In genomic region chr2:157501026-157501425, GRCh38 we compare ENCODE assay signal across 23 cellular contexts. TPM values are rescaled to one million over a fixed set of nuclear protein-coding genes. Genes with fewer than 3 reads are reported as not detected.
DNase-seq lines count a peak whose midpoint lies in the region; ATAC-seq and TF ChIP-seq lines count a peak whose summit lies in the region.
"Had no signal": no experiment of that assay in that cellular context is flagged by ENCODE, and none has a peak within 500 bp of the region (broad histone marks: within the 10 kb centered on the region; RNA-seq: fewer than 3 reads in every experiment).

No MANE protein-coding gene starts in this region.

- peak overlapping the region; percentile 35 for H3K27ac Mint-ChIP-seq in activated naive CD8-positive, alpha-beta T cell
- H3K27ac Mint-ChIP-seq in activated naive CD8-positive, alpha-beta T cell treated with anti-CD3 and anti-CD28 coated beads, Interleukin-2, amount 50 U/mL, for 24 hours = no peak overlapping the region
- H3K27ac Mint-ChIP-seq in activated CD8-positive, alpha-beta T cell treated with anti-CD3 and anti-CD28 coated beads for 36 hours = peak overlapping the region; percentile 37
- H3K27ac Mint-ChIP-seq in stimulated activated memory B cell treated with anti-CD40 and anti-IgM and Interleukin-4, amounts not matched to agents 10 μg/mL and 1 μg/mL and 100 μg/mL, for 72 hours = peak overlapping the region; percentile 36
- H3K27ac Mint-ChIP-seq: CD4-positive, alpha-beta memory T cell; neural progenitor cell had no signal

- H3K9me3 Mint-ChIP-seq in activated naive CD8-positive, alpha-beta T cell (ENCODE audit: low read depth) = no peaks in the 10 kb centered on the region
- peaks cover 7% of the 10 kb centered on the region for H3K9me3 Mint-ChIP-seq in activated naive CD8-positive, alpha-beta T cell treated with anti-CD3 and anti-CD28 coated beads, Interleukin-2, amount 50 U/mL, for 24 hours
- peaks cover 8% of the 10 kb centered on the region for H3K9me3 Mint-ChIP-seq in activated CD8-positive, alpha-beta T cell treated with anti-CD3 and anti-CD28 coated beads for 36 hours
- no peaks in the 10 kb centered on the region for H3K9me3 Mint-ChIP-seq in stimulated activated memory B cell treated with anti-CD40 and anti-IgM and Interleukin-4, amounts not matched to agents 10 μg/mL and 1 μg/mL and 100 μg/mL, for 72 hours
- H3K9me3 Mint-ChIP-seq: neural progenitor cell had no signal

- no peak overlapping the region for H3K4me3 Mint-ChIP-seq in activated naive CD8-positive, alpha-beta T cell
- H3K4me3 Mint-ChIP-seq in activated naive CD8-positive, alpha-beta T cell treated with anti-CD3 and anti-CD28 coated beads, Interleukin-2, amount 50 U/mL, for 24 hours = no peak overlapping the region
- H3K4me3 Mint-ChIP-seq in activated CD8-positive, alpha-beta T cell treated with anti-CD3 and anti-CD28 coated beads for 36 hours = no peak overlapping the region
- H3K4me3 Mint-ChIP-seq in stimulated activated memory B cell treated with anti-CD40 and anti-IgM and Interleukin-4, amounts not matched to agents 10 μg/mL and 1 μg/mL and 100 μg/mL, for 72 hours = no peak overlapping the region
- H3K4me3 Mint-ChIP-seq: CD4-positive, alpha-beta memory T cell; neural progenitor cell had no signal

- intact Hi-C loops in activated CD8-positive, alpha-beta T cell treated with anti-CD3 and anti-CD28 coated beads for 36 hours (cut with micrococcal nuclease) = no loop called here

- CTCF ChIA-PET in activated CD8-positive, alpha-beta T cell treated with anti-CD3 and anti-CD28 coated beads for 36 hours (lab: Charles Lee) = interaction anchor here (0.6 to 1.1 kb wide), 2 partner anchors 199 to 407 kb away, joined by 3 to 4 read pairs; no protein-coding TSS in a partner anchor

- DNase-seq in activated naive CD8-positive, alpha-beta T cell treated with anti-CD3 and anti-CD28 coated beads, Interleukin-2, amount 50 U/mL, for 24 hours = no peak
- DNase-seq in Kasumi-1 (lab: John Stamatoyannopoulos, UW) (peak; percentile 24 to 45), GM03348 (ENCODE audit: low spot score) (no peak), GDM1 (lab: John Stamatoyannopoulos, UW) (no peak), A172 (ENCODE audit: low spot score) (no peak)
- DNase-seq in activated CD8-positive, alpha-beta T cell treated with anti-CD3 and anti-CD28 coated beads for 36 hours = no peak
- DNase-seq: body of pancreas; CD4-positive, alpha-beta memory T cell; effector CD8-positive, alpha-beta T cell; foreskin melanocyte; GM23248; hypothalamus; left ventricle myocardium superior; midbrain; NCI-H1417 treated with DMSO at 0.1 percent for 48 hours; NCI-H2107; NCI-H446 treated with DMSO at 0.1 percent for 48 hours; NK-92 treated with Interleukin-12 subunit alpha and Interleukin-12 subunit beta, amount 100 ng/mL, for 24 hours; T1000 had no signal

- POLR2A ChIA-PET in activated CD8-positive, alpha-beta T cell treated with anti-CD3 and anti-CD28 coated beads for 36 hours (lab: Charles Lee) = no interaction called here

- H3K27me3 Mint-ChIP-seq in activated naive CD8-positive, alpha-beta T cell = no peaks in the 10 kb centered on the region
- H3K27me3 Mint-ChIP-seq in activated naive CD8-positive, alpha-beta T cell treated with anti-CD3 and anti-CD28 coated beads, Interleukin-2, amount 50 U/mL, for 24 hours = no peaks in the 10 kb centered on the region
- H3K27me3 Mint-ChIP-seq in activated CD8-positive, alpha-beta T cell treated with anti-CD3 and anti-CD28 coated beads for 36 hours = peaks cover 7% of the 10 kb centered on the region
- H3K27me3 Mint-ChIP-seq in stimulated activated memory B cell treated with anti-CD40 and anti-IgM and Interleukin-4, amounts not matched to agents 10 μg/mL and 1 μg/mL and 100 μg/mL, for 72 hours = no peaks in the 10 kb centered on the region

- no peak for ATAC-seq in activated naive CD8-positive, alpha-beta T cell treated with anti-CD3 and anti-CD28 coated beads, Interleukin-2, amount 50 U/mL, for 24 hours
- peak; percentile 45 for ATAC-seq in activated CD8-positive, alpha-beta T cell treated with anti-CD3 and anti-CD28 coated beads for 36 hours
- no peak for ATAC-seq in stimulated activated memory B cell treated with anti-CD40 and anti-IgM and Interleukin-4, amounts not matched to agents 10 μg/mL and 1 μg/mL and 100 μg/mL, for 72 hours
- ATAC-seq: activated CD4-positive, CD25-positive, alpha-beta regulatory T cell treated with anti-CD3 and anti-CD28 coated beads, Interleukin-2, amount 50 U/mL, for 24 hours; body of pancreas; left ventricle myocardium superior had no signal

- TF ChIP-seq CTCF in activated CD8-positive, alpha-beta T cell treated with anti-CD3 and anti-CD28 coated beads for 36 hours (IDR thresholded peaks at IDR 0.05) = no peak

- peaks cover 9% of the 10 kb centered on the region for H3K36me3 Mint-ChIP-seq in activated naive CD8-positive, alpha-beta T cell
- no peaks in the 10 kb centered on the region for H3K36me3 Mint-ChIP-seq in activated naive CD8-positive, alpha-beta T cell treated with anti-CD3 and anti-CD28 coated beads, Interleukin-2, amount 50 U/mL, for 24 hours (ENCODE audit: low read depth)
- peaks cover 5% of the 10 kb centered on the region for H3K36me3 Mint-ChIP-seq in activated CD8-positive, alpha-beta T cell treated with anti-CD3 and anti-CD28 coated beads for 36 hours (ENCODE audit: low read depth)
- H3K36me3 Mint-ChIP-seq in stimulated activated memory B cell treated with anti-CD40 and anti-IgM and Interleukin-4, amounts not matched to agents 10 μg/mL and 1 μg/mL and 100 μg/mL, for 72 hours = no peaks in the 10 kb centered on the region
- H3K36me3 Mint-ChIP-seq: neural progenitor cell had no signal

- peaks cover 19% of the 10 kb centered on the region for H3K4me1 Mint-ChIP-seq in activated naive CD8-positive, alpha-beta T cell (ENCODE audit: low read depth)
- peaks cover 16% of the 10 kb centered on the region for H3K4me1 Mint-ChIP-seq in activated naive CD8-positive, alpha-beta T cell treated with anti-CD3 and anti-CD28 coated beads, Interleukin-2, amount 50 U/mL, for 24 hours
- peaks cover 12% of the 10 kb centered on the region for H3K4me1 Mint-ChIP-seq in activated CD8-positive, alpha-beta T cell treated with anti-CD3 and anti-CD28 coated beads for 36 hours (ENCODE audit: low read depth)
- peaks cover 25% of the 10 kb centered on the region for H3K4me1 Mint-ChIP-seq in stimulated activated memory B cell treated with anti-CD40 and anti-IgM and Interleukin-4, amounts not matched to agents 10 μg/mL and 1 μg/mL and 100 μg/mL, for 72 hours
- H3K4me1 Mint-ChIP-seq: neural progenitor cell had no signal

RNA-seq across cellular contexts. Expression of gene CYTIP, which starts 57.1 kb away (rescaled TPM):
- total RNA-seq in activated CD8-positive, alpha-beta T cell treated with anti-CD3 and anti-CD28 coated beads for 36 hours = 100 to 1,000 TPM; 514 to 520 TPM
- not detected in 2 replicates for total RNA-seq in A172 (2014; rRNA removed; shearing (Covaris generic))
- total RNA-seq: GM23248 had no signal

Comparison
In these comparisons a context has a peak if more than half of its experiments do, and no peak if none do; other contexts are left out.
1. DNase-seq: peak in Kasumi-1 (2 of 2); none in activated naive CD8-positive, alpha-beta T cell treated with anti-CD3 and anti-CD28 coated beads, Interleukin-2, amount 50 U/mL, for 24 hours (single experiment), activated CD8-positive, alpha-beta T cell treated with anti-CD3 and anti-CD28 coated beads for 36 hours (single experiment), GM03348 (single experiment), GDM1 (single experiment) and A172 (single experiment).
2. RNA of gene CYTIP, which starts 57.1 kb away (total RNA-seq): 514 to 520 TPM in activated CD8-positive, alpha-beta T cell treated with anti-CD3 and anti-CD28 coated beads for 36 hours; not detected in A172; every median in the first group is over 100 times any median in the second.